Comparison of ENCODE assay signal across 1 cellular context in the genomic region with DNA sequence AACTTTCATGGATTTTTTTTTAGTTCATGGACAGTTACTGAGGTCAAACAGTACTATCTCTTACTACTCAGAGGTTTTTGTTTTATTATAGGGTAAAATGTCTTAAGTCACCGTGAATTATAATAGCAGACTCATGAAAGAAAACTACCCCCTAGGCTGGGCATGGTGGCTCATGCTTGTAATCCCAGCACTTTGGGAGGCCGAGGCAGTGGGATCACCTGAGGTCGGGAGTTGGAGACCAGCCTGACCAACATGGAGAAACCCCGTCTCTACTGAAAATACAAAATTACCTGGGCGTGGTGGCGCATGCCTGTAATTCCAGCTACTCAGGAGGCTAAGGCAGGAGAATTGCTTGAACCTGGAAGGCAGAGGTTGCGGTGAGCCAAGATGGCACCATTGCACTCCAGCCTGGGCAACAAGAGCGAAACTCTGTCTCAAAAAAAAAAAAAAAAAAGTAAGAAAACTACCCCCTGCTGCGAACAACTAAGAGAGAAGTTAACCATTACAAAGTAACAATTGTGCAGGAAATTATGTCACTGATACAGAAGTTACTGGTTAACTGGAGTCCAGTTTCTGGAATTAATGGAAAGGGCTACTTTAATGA. TPM values are rescaled to one million over a fixed set of nuclear protein-coding genes. Genes with fewer than 3 reads are reported as not detected.
"Had no signal": no experiment of that assay in that cellular context is flagged by ENCODE, and none has a peak within 500 bp of the region (broad histone marks: within the 10 kb centered on the region; RNA-seq: fewer than 3 reads in every experiment).

No MANE protein-coding gene starts in this region.

RNA-seq across cellular contexts. Expression of a gene that starts 25.1 kb away (rescaled TPM):
- total RNA-seq: activated CD8-positive, alpha-beta T cell treated with anti-CD3 and anti-CD28 coated beads, Interleukin-2, amount 10 ng/mL, durations not matched to agents 7 days and 5 days had no signal
